Comparison of ENCODE assay signal across 14 cellular contexts in genomic region chr18:56563568-56563967, GRCh38.
DNase-seq lines count a peak whose midpoint lies in the region; ATAC-seq, FAIRE-seq and TF ChIP-seq lines count a peak whose summit lies in the region.
"Had no signal": no experiment of that assay in that cellular context is flagged by ENCODE, and none has a peak within 500 bp of the region (broad histone marks: within the 10 kb centered on the region; RNA-seq: fewer than 3 reads in every experiment).

No MANE protein-coding gene starts in this region.

- no peaks in the 10 kb centered on the region for H3K36me3 Mint-ChIP-seq in activated CD8-positive, alpha-beta T cell treated with anti-CD3 and anti-CD28 coated beads for 36 hours (ENCODE audit: low read depth)
- H3K36me3 Mint-ChIP-seq in activated CD8-positive, alpha-beta T cell treated with anti-CD3 and anti-CD28 coated beads, Interleukin-2, amount 10 ng/mL, durations not matched to agents 7 days and 5 days (ENCODE audit: low read depth): no peaks in the 10 kb centered on the region
- H3K36me3 Mint-ChIP-seq: CD4-positive, CD25-positive, alpha-beta regulatory T cell had no signal

- ATAC-seq in activated CD8-positive, alpha-beta T cell treated with anti-CD3 and anti-CD28 coated beads for 36 hours: no peak
- ATAC-seq in activated CD8-positive, alpha-beta T cell treated with anti-CD3 and anti-CD28 coated beads, Interleukin-2, amount 10 ng/mL, durations not matched to agents 7 days and 5 days: no peak
- ATAC-seq in K562 (peak; percentile 99), gastrocnemius medialis (no peak)

- no peak overlapping the region for H3K27ac ChIP-seq in K562 (ENCODE audit: extremely low read depth, low read depth, low read length)
- peak overlapping the region in 3 of 4 donors; percentile 5 to 63 (median 33) for H3K27ac ChIP-seq in gastrocnemius medialis

- intact Hi-C loops in activated CD8-positive, alpha-beta T cell treated with anti-CD3 and anti-CD28 coated beads for 36 hours (cut with micrococcal nuclease): no loop called here
- intact Hi-C loops in K562 (cut with micrococcal nuclease) (no loop called here), gastrocnemius medialis (cut with DNase I; ENCODE audit: low total_unique reads) (no loop called here)

- in situ Hi-C loops in K562 (cut with MboI): loop anchor here (25.0 kb wide), 1 partner anchor 1326 kb away; no protein-coding TSS in a partner anchor
- in situ Hi-C loops in gastrocnemius medialis (cut with MboI; ENCODE audit: low sequenced_read_pairs in 4 of 4): loop anchor here in 1 of 4 donors (25.0 kb wide), 1 partner anchor 1226 kb away; no protein-coding TSS in a partner anchor

- no TSS peak for BruUV-seq in K562 (replicated peaks; lab: Mats Ljungman, UMichigan)

- H3K36me3 ChIP-seq in K562 (ENCODE audit: control insufficient read depth, insufficient read depth, low read length): no peaks in the 10 kb centered on the region
- H3K36me3 ChIP-seq in gastrocnemius medialis: no peaks in the 10 kb centered on the region

- POLR2A ChIA-PET in activated CD8-positive, alpha-beta T cell treated with anti-CD3 and anti-CD28 coated beads for 36 hours (lab: Charles Lee): no interaction called here
- POLR2A ChIA-PET in activated CD8-positive, alpha-beta T cell treated with anti-CD3 and anti-CD28 coated beads, Interleukin-2, amount 10 ng/mL, durations not matched to agents 7 days and 5 days (lab: Charles Lee): no interaction called here
- POLR2A ChIA-PET in K562 (lab: Yijun Ruan, JAX): interaction anchor here (0.6 kb wide), 1 partner anchor 26 kb away, joined by 4 read pairs; no protein-coding TSS in a partner anchor

- 3% methylated on average over 3 of the region's 7 CpGs for WGBS in K562 (ENCODE audit: insufficient coverage, low coverage, missing lambda C conversion rate)

- no peaks in the 10 kb centered on the region for H3K9me1 ChIP-seq in K562 (ENCODE audit: control insufficient read depth, insufficient read depth, low read length)

- no peaks in the 10 kb centered on the region for H3K9me3 Mint-ChIP-seq in activated CD8-positive, alpha-beta T cell treated with anti-CD3 and anti-CD28 coated beads for 36 hours
- H3K9me3 Mint-ChIP-seq in activated CD8-positive, alpha-beta T cell treated with anti-CD3 and anti-CD28 coated beads, Interleukin-2, amount 10 ng/mL, durations not matched to agents 7 days and 5 days (ENCODE audit: insufficient read depth): no peaks in the 10 kb centered on the region
- H3K9me3 Mint-ChIP-seq: CD4-positive, CD25-positive, alpha-beta regulatory T cell; central memory CD8-positive, alpha-beta T cell had no signal

- no peak for TF ChIP-seq EP300 in K562 (IDR thresholded peaks at IDR 0.05; ENCODE audit: low read length)

- peak; percentile 8 for DNase-seq in activated CD8-positive, alpha-beta T cell treated with anti-CD3 and anti-CD28 coated beads for 36 hours
- no peak for DNase-seq in activated CD8-positive, alpha-beta T cell treated with anti-CD3 and anti-CD28 coated beads, Interleukin-2, amount 10 ng/mL, durations not matched to agents 7 days and 5 days
- DNase-seq in M059J (ENCODE audit: low read depth) (peak; percentile 12), K562 (ENCODE audit: extremely low read depth in 1 of 4, low spot score in 3 of 4) (peak; percentile 41 to 68 (median 58)), gastrocnemius medialis (no peak), epidermal melanocyte (ENCODE audit: insufficient read length, low spot score) (no peak), NCI-H1930 (lab: John Stamatoyannopoulos, UW) (no peak), NCI-H2081 (lab: John Stamatoyannopoulos, UW) (no peak)
- DNase-seq: activated CD8-positive, alpha-beta memory T cell treated with anti-CD3 and anti-CD28 coated beads for 24 hours; CD4-positive, CD25-positive, alpha-beta regulatory T cell; kidney glomerular epithelial cell; substantia nigra had no signal

- no peak overlapping the region for H3K4me3 Mint-ChIP-seq in activated CD8-positive, alpha-beta T cell treated with anti-CD3 and anti-CD28 coated beads for 36 hours
- H3K4me3 Mint-ChIP-seq in activated CD8-positive, alpha-beta T cell treated with anti-CD3 and anti-CD28 coated beads, Interleukin-2, amount 10 ng/mL, durations not matched to agents 7 days and 5 days: no peak overlapping the region
- H3K4me3 Mint-ChIP-seq: CD4-positive, CD25-positive, alpha-beta regulatory T cell; central memory CD8-positive, alpha-beta T cell had no signal

- H3K4me3 ChIP-seq in K562 (no peak overlapping the region), gastrocnemius medialis (no peak overlapping the region)
- H3K4me3 ChIP-seq: skin epidermis had no signal

- peak overlapping the region; percentile 83 for H2AFZ ChIP-seq in K562 (ENCODE audit: low read depth, low read length)

- FAIRE-seq in K562 (lab: Jason Lieb, UNC): peak; percentile 60

- peak overlapping the region; percentile 46; the same call in 1 of the 2 replicates for H3K4me2 ChIP-seq in K562 (ENCODE audit: insufficient read depth, low read length)

- H3K4me1 ChIP-seq in K562 (replicated peaks in 1 of 2; ENCODE audit: control insufficient read depth in 2 of 2, insufficient read depth in 2 of 2, low read length in 2 of 2): peaks cover 0 to 3% of the 10 kb centered on the region in 2 experiments; a peak in 2 of 5 replicates
- H3K4me1 ChIP-seq in gastrocnemius medialis: no peaks in the 10 kb centered on the region

- TF ChIP-seq RAD21 in K562 (CRISPR knock-in tag; conservative IDR thresholded peaks at IDR 0.05 in 1 of 2, IDR thresholded peaks at IDR 0.05 in 1 of 2): peak; percentile 28 to 65; a peak in 2 of 4 replicates

- no peak overlapping the region for H3K9ac ChIP-seq in K562 (ENCODE audit: insufficient read depth in 1 of 2, low read depth in 2 of 2, low read length in 2 of 2)

- H3K4me1 Mint-ChIP-seq in activated CD8-positive, alpha-beta T cell treated with anti-CD3 and anti-CD28 coated beads for 36 hours (ENCODE audit: low read depth): no peaks in the 10 kb centered on the region
- H3K4me1 Mint-ChIP-seq in activated CD8-positive, alpha-beta T cell treated with anti-CD3 and anti-CD28 coated beads, Interleukin-2, amount 10 ng/mL, durations not matched to agents 7 days and 5 days (ENCODE audit: low read depth): no peaks in the 10 kb centered on the region
- H3K4me1 Mint-ChIP-seq: CD4-positive, CD25-positive, alpha-beta regulatory T cell; central memory CD8-positive, alpha-beta T cell had no signal

- H4K20me1 ChIP-seq in K562 (replicated peaks; ENCODE audit: control insufficient read depth, insufficient read depth, low read length): no peaks in the 10 kb centered on the region

- CTCF ChIA-PET in activated CD8-positive, alpha-beta T cell treated with anti-CD3 and anti-CD28 coated beads for 36 hours (lab: Charles Lee): no interaction called here
- CTCF ChIA-PET in activated CD8-positive, alpha-beta T cell treated with anti-CD3 and anti-CD28 coated beads, Interleukin-2, amount 10 ng/mL, durations not matched to agents 7 days and 5 days (lab: Charles Lee): no interaction called here
- CTCF ChIA-PET in K562 (lab: Yijun Ruan, JAX; ENCODE audit: low intra/inter-chr PET ratio): no interaction called here

- no peak overlapping the region for H3K27ac Mint-ChIP-seq in activated CD8-positive, alpha-beta T cell treated with anti-CD3 and anti-CD28 coated beads for 36 hours
- H3K27ac Mint-ChIP-seq in activated CD8-positive, alpha-beta T cell treated with anti-CD3 and anti-CD28 coated beads, Interleukin-2, amount 10 ng/mL, durations not matched to agents 7 days and 5 days: no peak overlapping the region
- H3K27ac Mint-ChIP-seq: CD4-positive, CD25-positive, alpha-beta regulatory T cell had no signal

- no peaks in the 10 kb centered on the region for H3K9me3 ChIP-seq in K562 (replicated peaks; ENCODE audit: control insufficient read depth, insufficient read depth, low read depth, low read length)
- H3K9me3 ChIP-seq in gastrocnemius medialis: no peaks in the 10 kb centered on the region

- no peak for TF ChIP-seq CTCF in activated CD8-positive, alpha-beta T cell treated with anti-CD3 and anti-CD28 coated beads for 36 hours (IDR thresholded peaks at IDR 0.05)
- peak; percentile 73 to 99 (median 76) for TF ChIP-seq CTCF in K562 (IDR thresholded peaks at IDR 0.05 in 2 of 3, conservative IDR thresholded peaks at IDR 0.05 in 1 of 3; ENCODE audit: insufficient read depth in 2 of 3, low read depth in 1 of 3, low read length in 3 of 3)
- no peak for TF ChIP-seq CTCF in gastrocnemius medialis (IDR thresholded peaks at IDR 0.05 in 4 of 5, conservative IDR thresholded peaks at IDR 0.05 in 1 of 5)

- H3K79me2 ChIP-seq in K562 (ENCODE audit: control insufficient read depth, insufficient read depth, low read length): no peaks in the 10 kb centered on the region

- no peak for TF ChIP-seq POLR2A in K562 (conservative IDR thresholded peaks at IDR 0.05)
- no peak for TF ChIP-seq POLR2A in gastrocnemius medialis (IDR thresholded peaks at IDR 0.05)

- H3K27me3 Mint-ChIP-seq in activated CD8-positive, alpha-beta T cell treated with anti-CD3 and anti-CD28 coated beads for 36 hours: peaks cover 1% of the 10 kb centered on the region
- H3K27me3 Mint-ChIP-seq in activated CD8-positive, alpha-beta T cell treated with anti-CD3 and anti-CD28 coated beads, Interleukin-2, amount 10 ng/mL, durations not matched to agents 7 days and 5 days (ENCODE audit: low read depth): peaks cover 4% of the 10 kb centered on the region

- H3K27me3 ChIP-seq in K562 (ENCODE audit: control insufficient read depth in 2 of 2, insufficient read depth in 2 of 2, low read length in 2 of 2) (peaks cover 0 to 3% of the 10 kb centered on the region in 2 experiments; a peak in 2 of 5 replicates), gastrocnemius medialis (no peaks in the 10 kb centered on the region)

Comparison
In these comparisons a context has a peak if more than half of its experiments do, and no peak if none do; other contexts are left out.
1. DNase-seq: peak in activated CD8-positive, alpha-beta T cell treated with anti-CD3 and anti-CD28 coated beads for 36 hours (single experiment), M059J (single experiment) and K562 (4 of 4); none in activated CD8-positive, alpha-beta T cell treated with anti-CD3 and anti-CD28 coated beads, Interleukin-2, amount 10 ng/mL, durations not matched to agents 7 days and 5 days (single experiment), gastrocnemius medialis (0 of 2), epidermal melanocyte (single experiment), NCI-H1930 (0 of 2) and NCI-H2081 (0 of 2).
2. CTCF ChIP-seq: peak in K562 (3 of 3); none in activated CD8-positive, alpha-beta T cell treated with anti-CD3 and anti-CD28 coated beads for 36 hours (single experiment) and gastrocnemius medialis (0 of 5).